In the genomic region with DNA sequence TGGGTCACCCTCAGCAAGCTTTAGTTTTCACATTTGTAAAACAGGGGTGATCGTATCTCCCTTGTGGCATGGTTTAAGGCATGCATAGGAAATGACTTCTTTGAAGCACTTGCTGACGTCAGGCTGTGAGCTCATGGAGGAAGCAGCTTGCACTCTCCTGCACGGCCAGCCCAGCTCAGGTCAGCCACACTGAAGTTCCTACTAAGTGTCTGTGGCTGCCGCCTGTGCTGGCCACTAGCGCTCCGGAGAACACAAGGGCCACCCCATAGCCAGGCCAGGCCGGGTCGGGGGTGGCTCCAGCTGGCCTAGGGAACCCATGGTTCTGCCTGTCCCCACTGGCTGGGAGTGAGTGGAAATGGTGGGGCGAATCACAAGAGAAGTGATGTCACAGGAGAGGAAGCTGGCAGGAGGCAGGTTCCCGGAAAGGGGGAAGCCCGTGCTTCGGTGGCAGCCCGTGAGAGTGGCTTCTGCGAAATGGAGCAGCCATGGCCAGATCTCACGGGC, we compare ENCODE assay signal across 1 cellular context.
TF ChIP-seq lines count a peak whose summit lies in the region.

No MANE protein-coding gene starts in this region.

TF ChIP-seq in GM23338, 12 proteins besides CTCF, POLR2A, EP300 and RAD21 (continued from another document):
- TF ChIP-seq, protein P1, sequence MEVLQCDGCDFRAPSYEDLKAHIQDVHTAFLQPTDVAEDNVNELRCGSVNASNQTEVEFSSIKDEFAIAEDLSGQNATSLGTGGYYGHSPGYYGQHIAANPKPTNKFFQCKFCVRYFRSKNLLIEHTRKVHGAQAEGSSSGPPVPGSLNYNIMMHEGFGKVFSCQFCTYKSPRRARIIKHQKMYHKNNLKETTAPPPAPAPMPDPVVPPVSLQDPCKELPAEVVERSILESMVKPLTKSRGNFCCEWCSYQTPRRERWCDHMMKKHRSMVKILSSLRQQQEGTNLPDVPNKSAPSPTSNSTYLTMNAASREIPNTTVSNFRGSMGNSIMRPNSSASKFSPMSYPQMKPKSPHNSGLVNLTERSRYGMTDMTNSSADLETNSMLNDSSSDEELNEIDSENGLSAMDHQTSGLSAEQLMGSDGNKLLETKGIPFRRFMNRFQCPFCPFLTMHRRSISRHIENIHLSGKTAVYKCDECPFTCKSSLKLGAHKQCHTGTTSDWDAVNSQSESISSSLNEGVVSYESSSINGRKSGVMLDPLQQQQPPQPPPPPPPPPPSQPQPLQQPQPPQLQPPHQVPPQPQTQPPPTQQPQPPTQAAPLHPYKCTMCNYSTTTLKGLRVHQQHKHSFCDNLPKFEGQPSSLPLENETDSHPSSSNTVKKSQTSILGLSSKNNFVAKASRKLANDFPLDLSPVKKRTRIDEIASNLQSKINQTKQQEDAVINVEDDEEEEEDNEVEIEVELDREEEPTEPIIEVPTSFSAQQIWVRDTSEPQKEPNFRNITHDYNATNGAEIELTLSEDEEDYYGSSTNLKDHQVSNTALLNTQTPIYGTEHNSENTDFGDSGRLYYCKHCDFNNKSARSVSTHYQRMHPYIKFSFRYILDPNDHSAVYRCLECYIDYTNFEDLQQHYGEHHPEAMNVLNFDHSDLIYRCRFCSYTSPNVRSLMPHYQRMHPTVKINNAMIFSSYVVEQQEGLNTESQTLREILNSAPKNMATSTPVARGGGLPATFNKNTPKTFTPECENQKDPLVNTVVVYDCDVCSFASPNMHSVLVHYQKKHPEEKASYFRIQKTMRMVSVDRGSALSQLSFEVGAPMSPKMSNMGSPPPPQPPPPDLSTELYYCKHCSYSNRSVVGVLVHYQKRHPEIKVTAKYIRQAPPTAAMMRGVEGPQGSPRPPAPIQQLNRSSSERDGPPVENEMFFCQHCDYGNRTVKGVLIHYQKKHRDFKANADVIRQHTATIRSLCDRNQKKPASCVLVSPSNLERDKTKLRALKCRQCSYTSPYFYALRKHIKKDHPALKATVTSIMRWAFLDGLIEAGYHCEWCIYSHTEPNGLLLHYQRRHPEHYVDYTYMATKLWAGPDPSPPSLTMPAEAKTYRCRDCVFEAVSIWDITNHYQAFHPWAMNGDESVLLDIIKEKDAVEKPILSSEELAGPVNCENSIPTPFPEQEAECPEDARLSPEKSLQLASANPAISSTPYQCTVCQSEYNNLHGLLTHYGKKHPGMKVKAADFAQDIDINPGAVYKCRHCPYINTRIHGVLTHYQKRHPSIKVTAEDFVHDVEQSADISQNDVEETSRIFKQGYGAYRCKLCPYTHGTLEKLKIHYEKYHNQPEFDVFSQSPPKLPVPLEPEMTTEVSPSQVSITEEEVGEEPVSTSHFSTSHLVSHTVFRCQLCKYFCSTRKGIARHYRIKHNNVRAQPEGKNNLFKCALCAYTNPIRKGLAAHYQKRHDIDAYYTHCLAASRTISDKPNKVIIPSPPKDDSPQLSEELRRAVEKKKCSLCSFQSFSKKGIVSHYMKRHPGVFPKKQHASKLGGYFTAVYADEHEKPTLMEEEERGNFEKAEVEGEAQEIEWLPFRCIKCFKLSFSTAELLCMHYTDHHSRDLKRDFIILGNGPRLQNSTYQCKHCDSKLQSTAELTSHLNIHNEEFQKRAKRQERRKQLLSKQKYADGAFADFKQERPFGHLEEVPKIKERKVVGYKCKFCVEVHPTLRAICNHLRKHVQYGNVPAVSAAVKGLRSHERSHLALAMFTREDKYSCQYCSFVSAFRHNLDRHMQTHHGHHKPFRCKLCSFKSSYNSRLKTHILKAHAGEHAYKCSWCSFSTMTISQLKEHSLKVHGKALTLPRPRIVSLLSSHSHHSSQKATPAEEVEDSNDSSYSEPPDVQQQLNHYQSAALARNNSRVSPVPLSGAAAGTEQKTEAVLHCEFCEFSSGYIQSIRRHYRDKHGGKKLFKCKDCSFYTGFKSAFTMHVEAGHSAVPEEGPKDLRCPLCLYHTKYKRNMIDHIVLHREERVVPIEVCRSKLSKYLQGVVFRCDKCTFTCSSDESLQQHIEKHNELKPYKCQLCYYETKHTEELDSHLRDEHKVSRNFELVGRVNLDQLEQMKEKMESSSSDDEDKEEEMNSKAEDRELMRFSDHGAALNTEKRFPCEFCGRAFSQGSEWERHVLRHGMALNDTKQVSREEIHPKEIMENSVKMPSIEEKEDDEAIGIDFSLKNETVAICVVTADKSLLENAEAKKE (CRISPR knock-in tag; IDR thresholded peaks at IDR 0.05): no peak
- TF ChIP-seq EZH2phosphoT487 (IDR thresholded peaks at IDR 0.05; ENCODE audit: unreplicated experiment) (no peak), STAT1 (IDR thresholded peaks at IDR 0.05; ENCODE audit: unreplicated experiment) (no peak), EZH2 (IDR thresholded peaks at IDR 0.05; ENCODE audit: low read depth, unreplicated experiment) (no peak)
- TF ChIP-seq, protein P2, sequence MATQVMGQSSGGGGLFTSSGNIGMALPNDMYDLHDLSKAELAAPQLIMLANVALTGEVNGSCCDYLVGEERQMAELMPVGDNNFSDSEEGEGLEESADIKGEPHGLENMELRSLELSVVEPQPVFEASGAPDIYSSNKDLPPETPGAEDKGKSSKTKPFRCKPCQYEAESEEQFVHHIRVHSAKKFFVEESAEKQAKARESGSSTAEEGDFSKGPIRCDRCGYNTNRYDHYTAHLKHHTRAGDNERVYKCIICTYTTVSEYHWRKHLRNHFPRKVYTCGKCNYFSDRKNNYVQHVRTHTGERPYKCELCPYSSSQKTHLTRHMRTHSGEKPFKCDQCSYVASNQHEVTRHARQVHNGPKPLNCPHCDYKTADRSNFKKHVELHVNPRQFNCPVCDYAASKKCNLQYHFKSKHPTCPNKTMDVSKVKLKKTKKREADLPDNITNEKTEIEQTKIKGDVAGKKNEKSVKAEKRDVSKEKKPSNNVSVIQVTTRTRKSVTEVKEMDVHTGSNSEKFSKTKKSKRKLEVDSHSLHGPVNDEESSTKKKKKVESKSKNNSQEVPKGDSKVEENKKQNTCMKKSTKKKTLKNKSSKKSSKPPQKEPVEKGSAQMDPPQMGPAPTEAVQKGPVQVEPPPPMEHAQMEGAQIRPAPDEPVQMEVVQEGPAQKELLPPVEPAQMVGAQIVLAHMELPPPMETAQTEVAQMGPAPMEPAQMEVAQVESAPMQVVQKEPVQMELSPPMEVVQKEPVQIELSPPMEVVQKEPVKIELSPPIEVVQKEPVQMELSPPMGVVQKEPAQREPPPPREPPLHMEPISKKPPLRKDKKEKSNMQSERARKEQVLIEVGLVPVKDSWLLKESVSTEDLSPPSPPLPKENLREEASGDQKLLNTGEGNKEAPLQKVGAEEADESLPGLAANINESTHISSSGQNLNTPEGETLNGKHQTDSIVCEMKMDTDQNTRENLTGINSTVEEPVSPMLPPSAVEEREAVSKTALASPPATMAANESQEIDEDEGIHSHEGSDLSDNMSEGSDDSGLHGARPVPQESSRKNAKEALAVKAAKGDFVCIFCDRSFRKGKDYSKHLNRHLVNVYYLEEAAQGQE (IDR thresholded peaks at IDR 0.05; ENCODE audit: unreplicated experiment): no peak
